ENCODE assay signal across 10 cellular contexts in genomic region chr12:89951050-89951693, GRCh38.
DNase-seq lines count a peak whose midpoint lies in the region; ATAC-seq and TF ChIP-seq lines count a peak whose summit lies in the region.
"Had no signal": no experiment of that assay in that cellular context is flagged by ENCODE, and none has a peak within 500 bp of the region (broad histone marks: within the 10 kb centered on the region; RNA-seq: fewer than 3 reads in every experiment).

No MANE protein-coding gene starts in this region.

- TF ChIP-seq CTCF in NB4 (IDR thresholded peaks at IDR 0.05; ENCODE audit: low read depth, low read length) (no peak), epithelial cell of esophagus (IDR thresholded peaks at IDR 0.05; ENCODE audit: insufficient read depth, low read depth, low read length, missing control alignments) (no peak)

- peaks cover 57% of the 10 kb centered on the region for H3K4me1 Mint-ChIP-seq in stimulated activated naive CD8-positive, alpha-beta T cell treated with anti-CD3 and anti-CD28 coated beads, Interleukin-15, Interleukin-2, amounts not matched to agents 100 ng/mL and 50 ng/mL, for 24 hours (ENCODE audit: low read depth)

- no peaks in the 10 kb centered on the region for H3K9me3 Mint-ChIP-seq in stimulated activated naive CD8-positive, alpha-beta T cell treated with anti-CD3 and anti-CD28 coated beads, Interleukin-15, Interleukin-2, amounts not matched to agents 100 ng/mL and 50 ng/mL, for 24 hours

- H3K36me3 Mint-ChIP-seq in stimulated activated naive CD8-positive, alpha-beta T cell treated with anti-CD3 and anti-CD28 coated beads, Interleukin-15, Interleukin-2, amounts not matched to agents 100 ng/mL and 50 ng/mL, for 24 hours (ENCODE audit: low read depth), result no peaks in the 10 kb centered on the region

- peak; percentile 10 for DNase-seq in activated naive CD4-positive, alpha-beta T cell treated with Interleukin-2 at 50 U/mL for 16 hours
- no peak for DNase-seq in activated naive CD4-positive, alpha-beta T cell (lab: John Stamatoyannopoulos, UW)
- DNase-seq in NB4 (ENCODE audit: low read depth) (peak; percentile 14), epithelial cell of esophagus (ENCODE audit: low read depth) (peak; percentile 87)
- DNase-seq: esophagus squamous epithelium, NCI-H2107 had no signal

- H3K4me3 Mint-ChIP-seq in stimulated activated naive CD8-positive, alpha-beta T cell treated with anti-CD3 and anti-CD28 coated beads, Interleukin-15, Interleukin-2, amounts not matched to agents 100 ng/mL and 50 ng/mL, for 24 hours, result peak overlapping the region; percentile 31

- peak overlapping the region; percentile 75 for H3K27ac Mint-ChIP-seq in stimulated activated naive CD8-positive, alpha-beta T cell treated with anti-CD3 and anti-CD28 coated beads, Interleukin-15, Interleukin-2, amounts not matched to agents 100 ng/mL and 50 ng/mL, for 24 hours

- ATAC-seq in HG02885 (IDR thresholded peaks at IDR 0.05; ENCODE audit: poor library complexity, unreplicated experiment) (no peak), GM21737 (IDR thresholded peaks at IDR 0.05; ENCODE audit: unreplicated experiment) (no peak), HG03521 (IDR thresholded peaks at IDR 0.05; ENCODE audit: unreplicated experiment) (no peak)

- no peak for TF ChIP-seq POLR2A in NB4 (IDR thresholded peaks at IDR 0.05; ENCODE audit: extremely low read depth, insufficient read length)

- H3K4me3 ChIP-seq in NB4 (ENCODE audit: low read depth, low read length) (no peak overlapping the region), epithelial cell of esophagus (ENCODE audit: low read length) (no peak overlapping the region)
- H3K4me3 ChIP-seq: esophagus squamous epithelium had no signal

- H3K27me3 Mint-ChIP-seq in stimulated activated naive CD8-positive, alpha-beta T cell treated with anti-CD3 and anti-CD28 coated beads, Interleukin-15, Interleukin-2, amounts not matched to agents 100 ng/mL and 50 ng/mL, for 24 hours, result no peaks in the 10 kb centered on the region

Comparison
In these comparisons a context has a peak if more than half of its experiments do, and no peak if none do; other contexts are left out.
1. DNase-seq: peak in activated naive CD4-positive, alpha-beta T cell treated with Interleukin-2 at 50 U/mL for 16 hours (single experiment), NB4 (single experiment) and epithelial cell of esophagus (single experiment); none in activated naive CD4-positive, alpha-beta T cell (0 of 4).